Comparison of ENCODE assay signal across 1 cellular context in the genomic region with DNA sequence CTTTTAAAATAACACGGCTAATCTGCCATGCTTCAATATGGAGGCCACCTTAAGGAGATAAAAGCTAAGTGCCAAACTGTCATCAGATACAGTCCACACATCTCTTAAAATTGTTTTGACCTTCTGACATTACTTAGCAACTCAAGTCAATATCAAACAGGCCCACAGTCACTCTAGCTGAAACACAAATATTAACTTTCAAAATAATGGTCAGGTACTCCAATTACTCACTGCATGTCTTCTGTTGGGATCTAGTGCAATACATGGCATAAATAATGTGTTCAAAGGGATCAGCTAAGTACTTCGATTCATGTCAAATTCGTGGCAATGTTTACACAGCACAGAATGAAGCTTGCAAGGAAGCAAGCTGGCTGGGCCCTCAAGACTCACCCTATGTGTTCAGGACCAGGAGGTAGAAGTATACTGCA.
TF ChIP-seq lines count a peak whose summit lies in the region.

No MANE protein-coding gene starts in this region.

TF ChIP-seq in HepG2, 621 proteins besides CTCF, POLR2A, EP300 and RAD21 (continued from another document and continues in another):
- TF ChIP-seq AHDC1 (CRISPR knock-in tag; IDR thresholded peaks at IDR 0.05; ENCODE audit: borderline replicate concordance) (no peak), ZNF609 (CRISPR knock-in tag; IDR thresholded peaks at IDR 0.05; ENCODE audit: borderline replicate concordance) (peak; percentile 96), HHEX (CRISPR knock-in tag; IDR thresholded peaks at IDR 0.05) (peak; percentile 96), SNAI1 (CRISPR knock-in tag; IDR thresholded peaks at IDR 0.05; ENCODE audit: borderline replicate concordance) (no peak), PHF8 (CRISPR knock-in tag; IDR thresholded peaks at IDR 0.05) (no peak), GFI1 (CRISPR knock-in tag; IDR thresholded peaks at IDR 0.05; ENCODE audit: borderline replicate concordance) (peak; percentile 86), KLF12 (CRISPR knock-in tag; IDR thresholded peaks at IDR 0.05; ENCODE audit: borderline replicate concordance) (no peak), ZNF552 (CRISPR knock-in tag; IDR thresholded peaks at IDR 0.05; ENCODE audit: borderline replicate concordance) (no peak), KAT8 (CRISPR knock-in tag; IDR thresholded peaks at IDR 0.05) (no peak), HMG20A (CRISPR knock-in tag; IDR thresholded peaks at IDR 0.05; ENCODE audit: borderline replicate concordance) (peak; percentile 41; the same call in 1 of the 2 replicates), ZNF772 (CRISPR knock-in tag; IDR thresholded peaks at IDR 0.05) (no peak), ZFP36 (IDR thresholded peaks at IDR 0.05; ENCODE audit: borderline replicate concordance, low read depth, low read length, partially characterized antibody) (peak; percentile 61), HDAC2 (CRISPR knock-in tag; IDR thresholded peaks at IDR 0.05) (0 out of 2 replicates have a peak, but pooled peaks have one; percentile 38), NR2F1 (CRISPR knock-in tag; IDR thresholded peaks at IDR 0.05) (peak in 1 of 2 experiments; percentile 94; a peak in 2 of 4 replicates), ZNF547 (CRISPR knock-in tag; IDR thresholded peaks at IDR 0.05) (no peak), TBX3 (IDR thresholded peaks at IDR 0.05; ENCODE audit: borderline replicate concordance) (peak; percentile 98), NFIB (CRISPR knock-in tag; IDR thresholded peaks at IDR 0.05; ENCODE audit: borderline replicate concordance) (no peak), NKX3-1 (CRISPR knock-in tag; IDR thresholded peaks at IDR 0.05) (0 out of 2 replicates have a peak, but pooled peaks have one; percentile 25), TCF7 (IDR thresholded peaks at IDR 0.05; ENCODE audit: low read depth) (peak; percentile 83), HMG20B (CRISPR knock-in tag; conservative IDR thresholded peaks at IDR 0.05) (peak; percentile 90), CREM (IDR thresholded peaks at IDR 0.05) (peak; percentile 19; the same call in 1 of the 2 replicates), CREM (CRISPR knock-in tag; IDR thresholded peaks at IDR 0.05) (no peak), ZMYM3 (CRISPR knock-in tag; IDR thresholded peaks at IDR 0.05) (no peak), SOX13 (IDR thresholded peaks at IDR 0.05) (no peak), SOX13 (CRISPR knock-in tag; conservative IDR thresholded peaks at IDR 0.05 in 1 of 2, IDR thresholded peaks at IDR 0.05 in 1 of 2) (peak in 1 of 2 experiments; percentile 60; a peak in 2 of 4 replicates), ZNF503 (CRISPR knock-in tag; IDR thresholded peaks at IDR 0.05) (peak; percentile 64; the same call in 1 of the 2 replicates), NR2F2 (IDR thresholded peaks at IDR 0.05; ENCODE audit: borderline replicate concordance, low read depth) (peak; percentile 93), DBP (CRISPR knock-in tag; IDR thresholded peaks at IDR 0.05; ENCODE audit: not compliant biosample characterization) (no peak), NR2F6 (IDR thresholded peaks at IDR 0.05) (peak; percentile 99), NR2F6 (CRISPR knock-in tag; IDR thresholded peaks at IDR 0.05) (peak; percentile 78), TBX2 (CRISPR knock-in tag; IDR thresholded peaks at IDR 0.05; ENCODE audit: borderline replicate concordance) (peak; percentile 21; the same call in 1 of the 2 replicates), SATB2 (CRISPR knock-in tag; IDR thresholded peaks at IDR 0.05) (no peak), TCF7L2 (IDR thresholded peaks at IDR 0.05; ENCODE audit: low read depth, low read length) (peak; percentile 68), FOXA3 (CRISPR knock-in tag; IDR thresholded peaks at IDR 0.05) (peak; percentile 36; the same call in 1 of the 2 replicates), NFIC (IDR thresholded peaks at IDR 0.05; ENCODE audit: low read length) (0 out of 2 replicates have a peak, but pooled peaks have one; percentile 29), NCOA2 (CRISPR knock-in tag; IDR thresholded peaks at IDR 0.05) (no peak; the same call in 1 of the 2 replicates), JUNB (CRISPR knock-in tag; IDR thresholded peaks at IDR 0.05; ENCODE audit: borderline replicate concordance) (peak; percentile 30; the same call in 1 of the 2 replicates), ARID3A (IDR thresholded peaks at IDR 0.05; ENCODE audit: low read depth, low read length) (peak; percentile 23; the same call in 1 of the 2 replicates)
- TF ChIP-seq, protein P1, sequence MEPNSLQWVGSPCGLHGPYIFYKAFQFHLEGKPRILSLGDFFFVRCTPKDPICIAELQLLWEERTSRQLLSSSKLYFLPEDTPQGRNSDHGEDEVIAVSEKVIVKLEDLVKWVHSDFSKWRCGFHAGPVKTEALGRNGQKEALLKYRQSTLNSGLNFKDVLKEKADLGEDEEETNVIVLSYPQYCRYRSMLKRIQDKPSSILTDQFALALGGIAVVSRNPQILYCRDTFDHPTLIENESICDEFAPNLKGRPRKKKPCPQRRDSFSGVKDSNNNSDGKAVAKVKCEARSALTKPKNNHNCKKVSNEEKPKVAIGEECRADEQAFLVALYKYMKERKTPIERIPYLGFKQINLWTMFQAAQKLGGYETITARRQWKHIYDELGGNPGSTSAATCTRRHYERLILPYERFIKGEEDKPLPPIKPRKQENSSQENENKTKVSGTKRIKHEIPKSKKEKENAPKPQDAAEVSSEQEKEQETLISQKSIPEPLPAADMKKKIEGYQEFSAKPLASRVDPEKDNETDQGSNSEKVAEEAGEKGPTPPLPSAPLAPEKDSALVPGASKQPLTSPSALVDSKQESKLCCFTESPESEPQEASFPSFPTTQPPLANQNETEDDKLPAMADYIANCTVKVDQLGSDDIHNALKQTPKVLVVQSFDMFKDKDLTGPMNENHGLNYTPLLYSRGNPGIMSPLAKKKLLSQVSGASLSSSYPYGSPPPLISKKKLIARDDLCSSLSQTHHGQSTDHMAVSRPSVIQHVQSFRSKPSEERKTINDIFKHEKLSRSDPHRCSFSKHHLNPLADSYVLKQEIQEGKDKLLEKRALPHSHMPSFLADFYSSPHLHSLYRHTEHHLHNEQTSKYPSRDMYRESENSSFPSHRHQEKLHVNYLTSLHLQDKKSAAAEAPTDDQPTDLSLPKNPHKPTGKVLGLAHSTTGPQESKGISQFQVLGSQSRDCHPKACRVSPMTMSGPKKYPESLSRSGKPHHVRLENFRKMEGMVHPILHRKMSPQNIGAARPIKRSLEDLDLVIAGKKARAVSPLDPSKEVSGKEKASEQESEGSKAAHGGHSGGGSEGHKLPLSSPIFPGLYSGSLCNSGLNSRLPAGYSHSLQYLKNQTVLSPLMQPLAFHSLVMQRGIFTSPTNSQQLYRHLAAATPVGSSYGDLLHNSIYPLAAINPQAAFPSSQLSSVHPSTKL (CRISPR knock-in tag; IDR thresholded peaks at IDR 0.05): peak; percentile 36; the same call in 1 of the 2 replicates
- TF ChIP-seq, protein P2, sequence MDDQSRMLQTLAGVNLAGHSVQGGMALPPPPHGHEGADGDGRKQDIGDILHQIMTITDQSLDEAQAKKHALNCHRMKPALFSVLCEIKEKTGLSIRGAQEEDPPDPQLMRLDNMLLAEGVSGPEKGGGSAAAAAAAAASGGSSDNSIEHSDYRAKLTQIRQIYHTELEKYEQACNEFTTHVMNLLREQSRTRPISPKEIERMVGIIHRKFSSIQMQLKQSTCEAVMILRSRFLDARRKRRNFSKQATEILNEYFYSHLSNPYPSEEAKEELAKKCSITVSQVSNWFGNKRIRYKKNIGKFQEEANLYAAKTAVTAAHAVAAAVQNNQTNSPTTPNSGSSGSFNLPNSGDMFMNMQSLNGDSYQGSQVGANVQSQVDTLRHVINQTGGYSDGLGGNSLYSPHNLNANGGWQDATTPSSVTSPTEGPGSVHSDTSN (CRISPR knock-in tag; IDR thresholded peaks at IDR 0.05; ENCODE audit: borderline replicate concordance): no peak
